Comparison of ENCODE assay signal across 22 cellular contexts in the genomic region with DNA sequence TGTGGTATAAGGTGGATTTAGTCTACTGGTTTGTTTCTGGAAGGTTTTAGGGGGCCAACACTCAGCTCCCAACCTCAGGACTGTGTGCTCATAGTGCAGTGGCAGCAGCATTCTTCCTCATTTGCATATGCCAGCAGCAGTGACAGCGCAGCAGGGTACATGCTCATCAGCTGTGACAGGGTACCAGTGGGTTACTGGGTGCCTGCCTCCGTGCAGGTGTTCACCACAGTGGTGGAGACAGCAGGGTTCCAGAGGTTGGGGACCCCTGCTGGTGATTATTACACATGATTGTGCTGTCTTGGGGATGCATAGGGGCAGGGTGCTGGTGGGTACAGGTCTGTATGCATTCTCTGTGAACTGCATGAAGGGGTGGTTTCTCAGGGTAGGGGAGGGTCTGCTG. TPM values are rescaled to one million over a fixed set of nuclear protein-coding genes. Genes with fewer than 3 reads are reported as not detected.
DNase-seq lines count a peak whose midpoint lies in the region; ATAC-seq, FAIRE-seq and TF ChIP-seq lines count a peak whose summit lies in the region.
"Had no signal": no experiment of that assay in that cellular context is flagged by ENCODE, and none has a peak within 500 bp of the region (broad histone marks: within the 10 kb centered on the region; RNA-seq: fewer than 3 reads in every experiment).

No MANE protein-coding gene starts in this region.

- intact Hi-C loops in HepG2 (cut with micrococcal nuclease; ENCODE audit: unreplicated experiment): no loop called here
- intact Hi-C loops in right lobe of liver (cut with DNase I): no loop called here

- no peaks in the 10 kb centered on the region for H3K4me1 Mint-ChIP-seq in chondrocyte (ENCODE audit: low read depth)
- H3K4me1 Mint-ChIP-seq: neural progenitor cell had no signal

- H3K4me3 Mint-ChIP-seq in chondrocyte (ENCODE audit: unreplicated experiment): no peak overlapping the region
- H3K4me3 Mint-ChIP-seq: activated naive CD4-positive, alpha-beta T cell treated with anti-CD3 and anti-CD28 coated beads, Interleukin-2, amount 50 U/mL, for 24 hours; neural progenitor cell had no signal

- CTCF ChIA-PET in HepG2 (lab: Yijun Ruan, JAX; ENCODE audit: low intra/inter-chr PET ratio, low total read pairs) (no interaction called here), HEK293T (lab: Yijun Ruan, JAX) (no interaction called here)

- no peak overlapping the region for H2AFZ ChIP-seq in HepG2 (ENCODE audit: low read length)
- no peak overlapping the region for H2AFZ ChIP-seq in osteoblast (ENCODE audit: low read length)
- H2AFZ ChIP-seq: neural progenitor cell had no signal

- no TSS peak for BruUV-seq in HepG2 (replicated peaks; lab: Mats Ljungman, UMichigan)

- no peaks in the 10 kb centered on the region for H4K20me1 ChIP-seq in HepG2 (ENCODE audit: insufficient read depth, low read length)
- H4K20me1 ChIP-seq in osteoblast (ENCODE audit: insufficient read depth, low read length): peaks cover 12% of the 10 kb centered on the region

- no peak for DNase-seq in HepG2 (ENCODE audit: low spot score)
- DNase-seq in right lobe of liver: no peak
- no peak for DNase-seq in astrocyte of the spinal cord (ENCODE audit: low read depth, low spot score)
- DNase-seq in osteoblast (ENCODE audit: insufficient read length, low spot score, missing footprints): no peak
- no peak for DNase-seq in HEK293T (ENCODE audit: extremely low spot score)
- no peak for DNase-seq in chondrocyte (ENCODE audit: low spot score)
- DNase-seq in GM03348 (ENCODE audit: low spot score): no peak
- DNase-seq: central memory CD4-positive, alpha-beta T cell; mesendoderm; NCI-H1417 treated with DMSO at 0.1 percent for 48 hours; NCI-H446 treated with DMSO at 0.1 percent for 48 hours; PC-3; stimulated activated CD4-positive, alpha-beta T cell treated with anti-CD3 and anti-CD28 coated beads, Interleukin-2, amount 100 ng/mL, for 24 hours; T-helper 1 cell had no signal

- H3K36me3 ChIP-seq in HepG2 (replicated peaks in 1 of 2; ENCODE audit: control insufficient read depth in 1 of 2, insufficient read depth in 2 of 2, low read length in 2 of 2): no peaks in the 10 kb centered on the region
- H3K36me3 ChIP-seq in right lobe of liver: no peaks in the 10 kb centered on the region
- H3K36me3 ChIP-seq in osteoblast (ENCODE audit: insufficient read depth, low read length): peaks cover 75% of the 10 kb centered on the region
- H3K36me3 ChIP-seq: neural progenitor cell, upper lobe of left lung had no signal

- no peak overlapping the region for H3K27ac ChIP-seq in HepG2 (ENCODE audit: extremely low read length, insufficient read depth, low read length)
- no peak overlapping the region for H3K27ac ChIP-seq in right lobe of liver
- H3K27ac ChIP-seq in osteoblast (ENCODE audit: low read depth, low read length): no peak overlapping the region
- H3K27ac ChIP-seq: neural progenitor cell, upper lobe of left lung had no signal

- H3K4me2 ChIP-seq in HepG2 (ENCODE audit: low read depth, low read length): no peak overlapping the region
- H3K4me2 ChIP-seq in osteoblast (ENCODE audit: insufficient read depth, low read length): no peak overlapping the region
- H3K4me2 ChIP-seq: neural progenitor cell had no signal

- ATAC-seq in HepG2 (peak; percentile 78), right lobe of liver (no peak), HG02642 (IDR thresholded peaks at IDR 0.05; ENCODE audit: poor library complexity, unreplicated experiment) (peak; percentile 61)
- ATAC-seq: activated CD4-positive, CD25-positive, alpha-beta regulatory T cell treated with anti-CD3 and anti-CD28 coated beads, Interleukin-2, amount 50 U/mL, for 24 hours; K562; PC-3 had no signal

- WGBS in HepG2 (ENCODE audit: low lambda C conversion rate): 7% methylated on average over 2 of the region's 2 CpGs
- 20% methylated on average over 1 of the region's 2 CpGs for WGBS in right lobe of liver (ENCODE audit: insufficient coverage, low coverage, low lambda C conversion rate, missing lambda C conversion rate)

- peaks cover 7% of the 10 kb centered on the region for H3K9me3 Mint-ChIP-seq in chondrocyte (ENCODE audit: low read depth)

- TF ChIP-seq RAD21 in HepG2 (CRISPR knock-in tag; IDR thresholded peaks at IDR 0.05): no peak

- H3K36me3 Mint-ChIP-seq in chondrocyte (ENCODE audit: low read depth): no peaks in the 10 kb centered on the region

- H3K4me1 ChIP-seq in HepG2 (ENCODE audit: insufficient read depth, low read length): no peaks in the 10 kb centered on the region
- no peaks in the 10 kb centered on the region for H3K4me1 ChIP-seq in right lobe of liver
- H3K4me1 ChIP-seq in osteoblast (ENCODE audit: insufficient read depth, low read length): peaks cover 7% of the 10 kb centered on the region
- H3K4me1 ChIP-seq: neural progenitor cell, upper lobe of left lung had no signal

- TF ChIP-seq EP300 in HepG2 (IDR thresholded peaks at IDR 0.05; ENCODE audit: low read depth in 2 of 2, low read length in 2 of 2) (no peak), HepG2 (CRISPR knock-in tag; IDR thresholded peaks at IDR 0.05; ENCODE audit: borderline replicate concordance) (no peak)

- POLR2A ChIA-PET in HepG2 (lab: Yijun Ruan, JAX) (no interaction called here), HEK293T (lab: Yijun Ruan, JAX) (no interaction called here)

- H3K79me2 ChIP-seq in HepG2 (ENCODE audit: insufficient read depth, low read length): no peaks in the 10 kb centered on the region
- peaks cover 100% of the 10 kb centered on the region for H3K79me2 ChIP-seq in osteoblast (ENCODE audit: insufficient read depth, low read length)

- H3K27me3 ChIP-seq in HepG2 (ENCODE audit: control insufficient read depth in 1 of 2, insufficient read depth in 2 of 2, low read length in 2 of 2) (no peaks in the 10 kb centered on the region), right lobe of liver (no peaks in the 10 kb centered on the region), osteoblast (ENCODE audit: insufficient read depth, low read length) (no peaks in the 10 kb centered on the region)
- H3K27me3 ChIP-seq: neural progenitor cell, upper lobe of left lung had no signal

- in situ Hi-C loops in HepG2 (cut with HindIII; ENCODE audit: extremely low pct_ligation_motif_present, low pct_unique_long_range_greater_than_20kb): no loop called here
- in situ Hi-C loops in astrocyte of the spinal cord (cut with HindIII; ENCODE audit: low sequenced_read_pairs): no loop called here

- FAIRE-seq in HepG2 (lab: Jason Lieb, UNC): no peak
- FAIRE-seq: G401.6, K562 had no signal

- TF ChIP-seq CTCF in HepG2 (CRISPR knock-in tag; IDR thresholded peaks at IDR 0.05) (no peak), right lobe of liver (IDR thresholded peaks at IDR 0.05) (no peak), astrocyte of the spinal cord (IDR thresholded peaks at IDR 0.05; ENCODE audit: low read depth, low read length) (peak; percentile 5), osteoblast (IDR thresholded peaks at IDR 0.05; ENCODE audit: extremely low read depth, low read depth, low read length) (no peak), chondrocyte (IDR thresholded peaks at IDR 0.05) (no peak)

- peaks cover 26% of the 10 kb centered on the region for H3K27me3 Mint-ChIP-seq in chondrocyte (ENCODE audit: low read depth)
- H3K27me3 Mint-ChIP-seq: activated naive CD4-positive, alpha-beta T cell treated with anti-CD3 and anti-CD28 coated beads, Interleukin-2, amount 50 U/mL, for 24 hours had no signal

- H3K9ac ChIP-seq in HepG2 (ENCODE audit: insufficient read depth, low read depth, low read length): no peak overlapping the region
- H3K9ac ChIP-seq: neural progenitor cell had no signal

- no peaks in the 10 kb centered on the region for H3K9me3 ChIP-seq in HepG2 (ENCODE audit: low read length)
- H3K9me3 ChIP-seq in right lobe of liver: no peaks in the 10 kb centered on the region
- no peaks in the 10 kb centered on the region for H3K9me3 ChIP-seq in osteoblast (ENCODE audit: low read depth, low read length)
- H3K9me3 ChIP-seq: upper lobe of left lung had no signal

- H3K27ac Mint-ChIP-seq in chondrocyte (ENCODE audit: unreplicated experiment): no peak overlapping the region
- H3K27ac Mint-ChIP-seq: activated naive CD4-positive, alpha-beta T cell treated with anti-CD3 and anti-CD28 coated beads, Interleukin-2, amount 50 U/mL, for 24 hours; neural progenitor cell had no signal

- H3K4me3 ChIP-seq in HepG2 (replicated peaks in 1 of 3; ENCODE audit: insufficient read depth in 1 of 3, low read depth in 2 of 3, low read length in 3 of 3) (no peak overlapping the region), right lobe of liver (no peak overlapping the region), astrocyte of the spinal cord (ENCODE audit: low read depth, low read length) (no peak overlapping the region), osteoblast (ENCODE audit: insufficient read depth, low read length) (no peak overlapping the region)
- H3K4me3 ChIP-seq: K562, neural progenitor cell, upper lobe of left lung had no signal

- TF ChIP-seq POLR2A in HepG2 (IDR thresholded peaks at IDR 0.05; ENCODE audit: insufficient read depth in 1 of 2, low read depth in 2 of 2, low read length in 2 of 2) (no peak), right lobe of liver (IDR thresholded peaks at IDR 0.05) (no peak)

TF ChIP-seq in HEK293T, 16 proteins besides CTCF, POLR2A, EP300 and RAD21 (continues in another document):
- TF ChIP-seq FOXK2 (IDR thresholded peaks at IDR 0.05): no peak

RNA-seq across cellular contexts. Expression of a gene that starts 45.5 kb away (rescaled TPM):
- total RNA-seq in HepG2 (2016; rRNA removed; fragmentation: Illumina TruSeq; extraction: Trizol): not detected in 2 replicates
- not detected in 2 replicates for total RNA-seq in HepG2 (2016; cell fraction: cytosol; rRNA removed; fragmentation: Illumina TruSeq; extraction: Trizol; ENCODE audit: low read depth)
- not detected in 2 replicates for total RNA-seq in HepG2 (2016; cell fraction: insoluble cytoplasmic fraction; rRNA removed; fragmentation: Illumina TruSeq; extraction: Trizol)
- total RNA-seq in HepG2 (2016; cell fraction: membrane; rRNA removed; fragmentation: Illumina TruSeq; extraction: Trizol): not detected in 2 replicates
- total RNA-seq in HepG2 (2016; cell fraction: nucleus; rRNA removed; fragmentation: Illumina TruSeq; extraction: Trizol): not detected in 2 replicates
- not detected in 2 replicates for polyA plus RNA-seq in HepG2 (2011; rRNA removed)
- not detected in 2 replicates for polyA plus RNA-seq in HepG2 (2011; cell fraction: cytosol; rRNA removed)
- not detected in 2 replicates for polyA plus RNA-seq in HepG2 (2011; cell fraction: nucleus; rRNA removed)
- not detected in 2 replicates for polyA plus RNA-seq in HepG2 (2012)
- not detected in 2 replicates for polyA plus RNA-seq in HepG2 (2016; cell fraction: cytosol; fragmentation: Illumina TruSeq; extraction: Trizol; ENCODE audit: low read depth)
- not detected in 2 replicates for polyA plus RNA-seq in HepG2 (2016; cell fraction: insoluble cytoplasmic fraction; fragmentation: Illumina TruSeq; extraction: Trizol; ENCODE audit: low read depth)
- polyA plus RNA-seq in HepG2 (2016; cell fraction: membrane; fragmentation: Illumina TruSeq; extraction: Trizol; ENCODE audit: low read depth): not detected in 2 replicates
- not detected in 2 replicates for polyA plus RNA-seq in HepG2 (2016; cell fraction: nucleus; fragmentation: Illumina TruSeq; extraction: Trizol; ENCODE audit: insufficient read depth, low read depth)
- 0.44 TPM in 1 of 2 replicates, not detected in the other for polyA minus RNA-seq in HepG2 (2011; rRNA and poly(A)+ RNA removed; ENCODE audit: low replicate concordance)
- polyA minus RNA-seq in HepG2 (2011; cell fraction: cytosol; rRNA and poly(A)+ RNA removed): not detected in 2 replicates
- polyA minus RNA-seq in HepG2 (2011; cell fraction: nucleus; rRNA and poly(A)+ RNA removed): not detected in 2 replicates
- not detected for total RNA-seq in right lobe of liver
- 2.9 and 3.6 TPM in 2 replicates for total RNA-seq in osteoblast
- not detected in 3 replicates for total RNA-seq in chondrocyte
- total RNA-seq: A673, K562, upper lobe of left lung had no signal
- polyA plus RNA-seq: K562 had no signal

Comparison
In these comparisons a context has a peak if more than half of its experiments do, and no peak if none do; other contexts are left out.
1. ATAC-seq: peak in HepG2 (single experiment) and HG02642 (single experiment); none in right lobe of liver (0 of 4).